ENCODE assay signal across 1 cellular context in genomic region chr4:71147261-71147660, GRCh38.
TF ChIP-seq lines count a peak whose summit lies in the region.

No MANE protein-coding gene starts in this region.

TF ChIP-seq in GM23338, 12 proteins besides CTCF, POLR2A, EP300 and RAD21 (continued from another document):
- no peak for TF ChIP-seq ZNF462 (CRISPR knock-in tag; IDR thresholded peaks at IDR 0.05)
- no peak for TF ChIP-seq POLR2AphosphoS5 (IDR thresholded peaks at IDR 0.05; ENCODE audit: low read depth)
- TF ChIP-seq NANOG (IDR thresholded peaks at IDR 0.05; ENCODE audit: borderline replicate concordance), result no peak
- no peak for TF ChIP-seq STAT1 (IDR thresholded peaks at IDR 0.05; ENCODE audit: unreplicated experiment)
- no peak for TF ChIP-seq JUNB (IDR thresholded peaks at IDR 0.05; ENCODE audit: unreplicated experiment)
